In genomic region chr20:29318871-29319461, GRCh38 we compare ENCODE assay signal across 15 cellular contexts.
DNase-seq lines count a peak whose midpoint lies in the region; ATAC-seq and TF ChIP-seq lines count a peak whose summit lies in the region.
"Had no signal": no experiment of that assay in that cellular context is flagged by ENCODE, and none has a peak within 500 bp of the region (broad histone marks: within the 10 kb centered on the region; RNA-seq: fewer than 3 reads in every experiment).

No MANE protein-coding gene starts in this region.

- H3K36me3 ChIP-seq in GM23338 (ENCODE audit: insufficient read depth), result no peaks in the 10 kb centered on the region
- H3K36me3 ChIP-seq: BE2C had no signal

- H3K79me2 ChIP-seq in GM23338 (replicated peaks; ENCODE audit: insufficient read depth), result no peaks in the 10 kb centered on the region

- no peaks in the 10 kb centered on the region for H3F3A ChIP-seq in GM23338 (replicated peaks; ENCODE audit: low read depth)

- H3K4me1 ChIP-seq in GM23338 (ENCODE audit: insufficient read depth), result no peaks in the 10 kb centered on the region; the same call in 1 of the 2 replicates
- H3K4me1 ChIP-seq: BE2C had no signal

- H3K9me3 Mint-ChIP-seq in GM23338, result peaks cover 92% of the 10 kb centered on the region
- peaks cover 31% of the 10 kb centered on the region for H3K9me3 Mint-ChIP-seq in chondrocyte (ENCODE audit: low read depth)
- H3K9me3 Mint-ChIP-seq in activated CD8-positive, alpha-beta T cell treated with anti-CD3 and anti-CD28 coated beads for 36 hours, result peaks cover 12% of the 10 kb centered on the region

- no peak overlapping the region for H3K27ac ChIP-seq in GM23338 (ENCODE audit: low read depth)

- H4K20me1 ChIP-seq in GM23338 (replicated peaks; ENCODE audit: insufficient read depth), result no peaks in the 10 kb centered on the region

- POLR2A ChIA-PET in GM10248 (lab: Yijun Ruan, JAX), result no interaction called here
- POLR2A ChIA-PET in activated CD8-positive, alpha-beta T cell treated with anti-CD3 and anti-CD28 coated beads for 36 hours (lab: Charles Lee), result no interaction called here

- CTCF ChIA-PET in GM10248 (lab: Yijun Ruan, JAX), result no interaction called here
- CTCF ChIA-PET in activated CD8-positive, alpha-beta T cell treated with anti-CD3 and anti-CD28 coated beads for 36 hours (lab: Charles Lee), result no interaction called here

- H3K36me3 Mint-ChIP-seq in GM23338 (ENCODE audit: low read depth) (peaks cover 46% of the 10 kb centered on the region), chondrocyte (ENCODE audit: low read depth) (no peaks in the 10 kb centered on the region)
- no peaks in the 10 kb centered on the region for H3K36me3 Mint-ChIP-seq in activated CD8-positive, alpha-beta T cell treated with anti-CD3 and anti-CD28 coated beads for 36 hours (ENCODE audit: low read depth)
- H3K36me3 Mint-ChIP-seq: CD4-positive, CD25-positive, alpha-beta regulatory T cell; CD8-positive, alpha-beta memory T cell had no signal

- H2AFZ ChIP-seq in GM23338, result no peak overlapping the region

- no peak for ATAC-seq in GM23338
- ATAC-seq in activated CD8-positive, alpha-beta T cell treated with anti-CD3 and anti-CD28 coated beads for 36 hours, result no peak
- ATAC-seq in GM19452 (IDR thresholded peaks at IDR 0.05; ENCODE audit: unreplicated experiment), result no peak

- H3K4me3 Mint-ChIP-seq in GM23338 (no peak overlapping the region), chondrocyte (ENCODE audit: unreplicated experiment) (no peak overlapping the region)
- H3K4me3 Mint-ChIP-seq in activated CD8-positive, alpha-beta T cell treated with anti-CD3 and anti-CD28 coated beads for 36 hours, result no peak overlapping the region
- H3K4me3 Mint-ChIP-seq: CD4-positive, CD25-positive, alpha-beta regulatory T cell; H9 had no signal

- H3K4me2 ChIP-seq in GM23338, result peak overlapping the region; percentile 64

- TF ChIP-seq CTCF in GM10248 (IDR thresholded peaks at IDR 0.05; ENCODE audit: control extremely low read depth, extremely low read depth, low read depth, missing control alignments), result no peak
- no peak for TF ChIP-seq CTCF in GM23338 (conservative IDR thresholded peaks at IDR 0.05; ENCODE audit: low read depth in 2 of 2)
- no peak for TF ChIP-seq CTCF in chondrocyte (IDR thresholded peaks at IDR 0.05)
- TF ChIP-seq CTCF in activated CD8-positive, alpha-beta T cell treated with anti-CD3 and anti-CD28 coated beads for 36 hours (IDR thresholded peaks at IDR 0.05), result no peak

- H3K27me3 Mint-ChIP-seq in GM23338 (ENCODE audit: insufficient read depth, low read depth, poor library complexity) (peaks cover 15% of the 10 kb centered on the region), chondrocyte (ENCODE audit: low read depth) (no peaks in the 10 kb centered on the region)
- no peaks in the 10 kb centered on the region for H3K27me3 Mint-ChIP-seq in activated CD8-positive, alpha-beta T cell treated with anti-CD3 and anti-CD28 coated beads for 36 hours
- H3K27me3 Mint-ChIP-seq: CD4-positive, CD25-positive, alpha-beta regulatory T cell had no signal

- DNase-seq in GM10248 (ENCODE audit: extremely low spot score) (peak; percentile 3), GM23338 (ENCODE audit: low spot score) (peak; percentile 8), chondrocyte (ENCODE audit: low spot score) (peak; percentile 68), posterior vena cava (ENCODE audit: low spot score) (peak; percentile 80)
- no peak for DNase-seq in activated CD8-positive, alpha-beta T cell treated with anti-CD3 and anti-CD28 coated beads for 36 hours
- DNase-seq in activated CD8-positive, alpha-beta memory T cell treated with anti-CD3 and anti-CD28 coated beads, Interleukin-2, amount 50 U/mL, for 4 hours, result no peak
- DNase-seq: ACHN; BE2C; C1 segment of cervical spinal cord; CD4-positive, CD25-positive, alpha-beta regulatory T cell; CD8-positive, alpha-beta memory T cell; COR-L47; H9; IMR-90 had no signal

- no peaks in the 10 kb centered on the region for H3K9me2 ChIP-seq in GM23338 (ENCODE audit: insufficient read depth)

- peak overlapping the region; percentile 61 for H3K4me3 ChIP-seq in GM23338

- intact Hi-C loops in posterior vena cava (cut with DNase I), result no loop called here
- intact Hi-C loops in activated CD8-positive, alpha-beta T cell treated with anti-CD3 and anti-CD28 coated beads for 36 hours (cut with micrococcal nuclease), result no loop called here

- H3K27me3 ChIP-seq in GM23338 (ENCODE audit: insufficient read depth), result peaks cover 56% of the 10 kb centered on the region
- H3K27me3 ChIP-seq: BE2C had no signal

- H3K27ac Mint-ChIP-seq in GM23338 (no peak overlapping the region), chondrocyte (ENCODE audit: unreplicated experiment) (no peak overlapping the region)
- H3K27ac Mint-ChIP-seq in activated CD8-positive, alpha-beta T cell treated with anti-CD3 and anti-CD28 coated beads for 36 hours, result no peak overlapping the region
- H3K27ac Mint-ChIP-seq: CD4-positive, CD25-positive, alpha-beta regulatory T cell; CD8-positive, alpha-beta memory T cell; H9 had no signal

- H3K4me1 Mint-ChIP-seq in GM23338, result no peaks in the 10 kb centered on the region; the same call in 2 of the 3 replicates
- H3K4me1 Mint-ChIP-seq in chondrocyte (ENCODE audit: low read depth), result no peaks in the 10 kb centered on the region
- no peaks in the 10 kb centered on the region for H3K4me1 Mint-ChIP-seq in activated CD8-positive, alpha-beta T cell treated with anti-CD3 and anti-CD28 coated beads for 36 hours (ENCODE audit: low read depth)
- H3K4me1 Mint-ChIP-seq: CD8-positive, alpha-beta memory T cell; H9 had no signal

TF ChIP-seq in GM23338, 12 proteins besides CTCF, POLR2A, EP300 and RAD21:
- TF ChIP-seq POLR2AphosphoS5 (IDR thresholded peaks at IDR 0.05; ENCODE audit: low read depth), result no peak
- no peak for TF ChIP-seq ZNF331 (CRISPR knock-in tag; IDR thresholded peaks at IDR 0.05; ENCODE audit: low read depth)
- no peak for TF ChIP-seq NANOG (IDR thresholded peaks at IDR 0.05; ENCODE audit: borderline replicate concordance)
- no peak for TF ChIP-seq ZNF114 (CRISPR knock-in tag; IDR thresholded peaks at IDR 0.05)
- no peak for TF ChIP-seq JUNB (IDR thresholded peaks at IDR 0.05; ENCODE audit: unreplicated experiment)
- TF ChIP-seq REST (IDR thresholded peaks at IDR 0.05; ENCODE audit: unreplicated experiment), result no peak
- TF ChIP-seq STAT1 (IDR thresholded peaks at IDR 0.05; ENCODE audit: unreplicated experiment), result no peak

Comparison
In these comparisons a context has a peak if more than half of its experiments do, and no peak if none do; other contexts are left out.
1. DNase-seq: peak in GM10248 (single experiment), GM23338 (single experiment), chondrocyte (single experiment) and posterior vena cava (single experiment); none in activated CD8-positive, alpha-beta T cell treated with anti-CD3 and anti-CD28 coated beads for 36 hours (single experiment) and activated CD8-positive, alpha-beta memory T cell treated with anti-CD3 and anti-CD28 coated beads, Interleukin-2, amount 50 U/mL, for 4 hours (single experiment).